ENCODE assay signal across 21 cellular contexts in the genomic region with DNA sequence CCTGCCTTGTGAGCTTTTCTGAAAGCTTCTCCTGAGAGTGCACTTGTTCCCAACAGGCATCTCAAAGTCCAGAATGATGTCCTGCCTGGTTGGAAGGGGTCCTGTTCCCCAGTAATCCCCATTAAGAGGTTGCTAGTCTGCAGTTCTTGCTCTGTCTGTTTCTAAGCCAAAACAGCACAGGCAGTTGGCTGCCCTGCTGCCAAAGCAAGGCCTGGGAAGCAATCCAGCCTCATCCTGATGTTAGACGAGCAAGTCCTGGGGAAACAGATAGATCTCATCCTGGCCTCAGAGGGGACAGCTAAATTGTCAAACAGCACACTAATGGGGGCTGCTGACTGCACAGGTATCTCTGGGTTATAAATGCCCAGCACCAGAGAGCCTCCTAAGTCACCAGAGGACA.
"Had no signal": no experiment of that assay in that cellular context is flagged by ENCODE, and none has a peak within 500 bp of the region (broad histone marks: within the 10 kb centered on the region; RNA-seq: fewer than 3 reads in every experiment).

No MANE protein-coding gene starts in this region.

- H3K36me3 Mint-ChIP-seq: memory B cell; natural killer cell; stimulated activated memory B cell treated with anti-CD40 and anti-IgM and Interleukin-4, amounts not matched to agents 10 μg/mL and 1 μg/mL and 100 μg/mL, for 72 hours; type B pancreatic cell had no signal

- H3K36me3 ChIP-seq: esophagus muscularis mucosa, spleen, tibial artery had no signal

- H3K4me3 Mint-ChIP-seq: memory B cell; natural killer cell; stimulated activated memory B cell treated with anti-CD40 and anti-IgM and Interleukin-4, amounts not matched to agents 10 μg/mL and 1 μg/mL and 100 μg/mL, for 72 hours; type B pancreatic cell had no signal

- H3K27me3 ChIP-seq: esophagus muscularis mucosa, spleen, testis, tibial artery had no signal

- FAIRE-seq: endothelial cell of umbilical vein, keratinocyte had no signal

- H3K27me3 Mint-ChIP-seq: memory B cell had no signal

- H3K9me3 Mint-ChIP-seq: memory B cell; stimulated activated memory B cell treated with anti-CD40 and anti-IgM and Interleukin-4, amounts not matched to agents 10 μg/mL and 1 μg/mL and 100 μg/mL, for 72 hours; type B pancreatic cell had no signal

- H3K4me1 ChIP-seq: esophagus muscularis mucosa, spleen, testis, tibial artery had no signal

- H3K27ac ChIP-seq: coronary artery, esophagus muscularis mucosa, psoas muscle, skin epidermis, spleen, tibial artery had no signal

- H3K27ac Mint-ChIP-seq: memory B cell; natural killer cell; stimulated activated memory B cell treated with anti-CD40 and anti-IgM and Interleukin-4, amounts not matched to agents 10 μg/mL and 1 μg/mL and 100 μg/mL, for 72 hours; type B pancreatic cell had no signal

- H3K9me3 ChIP-seq: esophagus muscularis mucosa, psoas muscle, spleen, testis, tibial artery had no signal

- H3K4me1 Mint-ChIP-seq: natural killer cell had no signal

- DNase-seq: dermis blood vessel endothelial cell; effector memory CD4-positive, alpha-beta T cell; foreskin melanocyte; natural killer cell; posterior cingulate gyrus; psoas muscle; right cardiac atrium; spleen; stimulated activated CD4-positive, alpha-beta T cell treated with anti-CD3 and anti-CD28 coated beads, Interleukin-4, amount 100 ng/mL, for 4 hours; stimulated activated naive CD8-positive, alpha-beta T cell treated with anti-CD3 and anti-CD28 coated beads, Interleukin-15, Interleukin-2, amounts not matched to agents 100 U/mL and 50 U/mL, for 24 hours; testis; tibial artery had no signal

- H3K4me3 ChIP-seq: coronary artery, esophagus muscularis mucosa, lung, psoas muscle, skin epidermis, spleen, testis, tibial artery had no signal
